ENCODE assay signal across 16 cellular contexts in the genomic region with DNA sequence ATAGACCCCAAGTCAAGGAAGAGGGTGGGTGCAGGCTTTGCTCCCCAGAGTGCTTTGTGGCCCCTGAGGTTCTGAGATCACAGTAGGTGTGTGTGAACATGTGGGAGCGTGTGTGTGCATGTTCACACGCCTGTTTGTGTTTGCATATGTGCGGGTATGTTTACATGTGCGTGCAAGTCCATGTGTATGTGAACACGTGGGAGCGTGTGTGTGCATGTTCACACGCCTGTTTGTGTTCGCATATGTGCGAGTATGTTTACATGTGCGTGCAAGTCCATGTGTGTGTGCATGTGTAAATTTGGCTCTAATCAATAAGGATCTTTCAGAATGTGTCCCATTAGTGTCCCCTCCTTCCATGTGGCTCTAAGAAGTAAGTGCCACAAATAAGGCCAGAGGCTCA. TPM values are rescaled to one million over a fixed set of nuclear protein-coding genes. Genes with fewer than 3 reads are reported as not detected.
DNase-seq lines count a peak whose midpoint lies in the region; TF ChIP-seq lines count a peak whose summit lies in the region.
"Had no signal": no experiment of that assay in that cellular context is flagged by ENCODE, and none has a peak within 500 bp of the region (broad histone marks: within the 10 kb centered on the region; RNA-seq: fewer than 3 reads in every experiment).

No MANE protein-coding gene starts in this region.

- H3K79me2 ChIP-seq in neural cell (replicated peaks; ENCODE audit: insufficient read depth, low read length) = no peaks in the 10 kb centered on the region

- peaks cover 0 to 22% (median 0%) of the 10 kb centered on the region in 11 experiments; a peak in 6 of 22 replicates for H3K27me3 ChIP-seq in BLaER1 treated with 17β-estradiol and CSF1 and Interleukin-3, amounts not matched to agents 10 nM and 100 nM
- no peaks in the 10 kb centered on the region for H3K27me3 ChIP-seq in neural cell (ENCODE audit: insufficient read depth, low read depth, low read length)

- no peak for DNase-seq in NCI-H510A (lab: John Stamatoyannopoulos, UW)
- no peak for DNase-seq in GM19240 (ENCODE audit: insufficient read length, low spot score)
- DNase-seq in DMS79 treated with DMSO at 0.1 percent for 48 hours (lab: John Stamatoyannopoulos, UW) = no peak
- DNase-seq: Calu3; CD8-positive, alpha-beta T cell; EL; H9 had no signal

- peaks cover 33% of the 10 kb centered on the region for H3K36me3 Mint-ChIP-seq in brain
- H3K36me3 Mint-ChIP-seq: CD14-positive monocyte; CD8-positive, alpha-beta T cell had no signal

- peaks cover 9% of the 10 kb centered on the region for H3K27me3 Mint-ChIP-seq in brain

- H3K9me3 Mint-ChIP-seq in brain = peaks cover 0 to 2% (median 0%) of the 10 kb centered on the region in 5 experiments
- H3K9me3 Mint-ChIP-seq: CD14-positive monocyte; CD8-positive, alpha-beta T cell; H9 had no signal

- H3K9me2 ChIP-seq in neural cell (ENCODE audit: insufficient read depth, low read length) = no peaks in the 10 kb centered on the region

- H3K9me3 ChIP-seq in BLaER1 treated with 17β-estradiol and CSF1 and Interleukin-3, amounts not matched to agents 10 nM and 100 nM (replicated peaks in 1 of 11) = no peaks in the 10 kb centered on the region
- no peaks in the 10 kb centered on the region for H3K9me3 ChIP-seq in KOPT-K1 (ENCODE audit: insufficient read depth, low read length, poor library complexity, severe bottlenecking)
- H3K9me3 ChIP-seq in neural cell (ENCODE audit: low read length) = no peaks in the 10 kb centered on the region

- H3K4me3 Mint-ChIP-seq in brain = no peak overlapping the region
- H3K4me3 Mint-ChIP-seq: B cell; CD14-positive monocyte; CD8-positive, alpha-beta T cell; H9 had no signal

- H3K4me2 ChIP-seq in BLaER1 treated with 17β-estradiol and CSF1 and Interleukin-3, amounts not matched to agents 10 nM and 100 nM = peak overlapping the region; percentile 32 to 92 (median 86); a peak in 20 of 22 replicates
- H3K4me2 ChIP-seq in neural cell (ENCODE audit: low read length) = no peak overlapping the region
- H3K4me2 ChIP-seq: KMS-11 had no signal

- TF ChIP-seq CTCF in brain (conservative IDR thresholded peaks at IDR 0.05) (no peak), neural cell (IDR thresholded peaks at IDR 0.05; ENCODE audit: poor library complexity, severe bottlenecking) (no peak)

- no peak for TF ChIP-seq EP300 in neural cell (conservative IDR thresholded peaks at IDR 0.05; ENCODE audit: poor library complexity, severe bottlenecking)

- peaks cover 0 to 7% (median 0%) of the 10 kb centered on the region in 11 experiments; a peak in 4 of 22 replicates for H4K20me1 ChIP-seq in BLaER1 treated with 17β-estradiol and CSF1 and Interleukin-3, amounts not matched to agents 10 nM and 100 nM
- no peaks in the 10 kb centered on the region for H4K20me1 ChIP-seq in neural cell (ENCODE audit: insufficient read depth)

- peaks cover 43% of the 10 kb centered on the region for H3K4me1 Mint-ChIP-seq in brain
- H3K4me1 Mint-ChIP-seq: B cell, CD14-positive monocyte had no signal

- H3K36me3 ChIP-seq in BLaER1 treated with 17β-estradiol and CSF1 and Interleukin-3, amounts not matched to agents 10 nM and 100 nM = no peaks in the 10 kb centered on the region
- H3K36me3 ChIP-seq in KOPT-K1 (ENCODE audit: insufficient read depth, low read length) = no peaks in the 10 kb centered on the region
- peaks cover 17% of the 10 kb centered on the region for H3K36me3 ChIP-seq in neural cell (ENCODE audit: insufficient read depth, low read length)

- peaks cover 23 to 90% (median 73%) of the 10 kb centered on the region in 10 experiments for H3K4me1 ChIP-seq in BLaER1 treated with 17β-estradiol and CSF1 and Interleukin-3, amounts not matched to agents 10 nM and 100 nM

- peak overlapping the region in 3 of 5 experiments; percentile 22 to 62 (median 51) for H3K27ac Mint-ChIP-seq in brain
- H3K27ac Mint-ChIP-seq: B cell; CD8-positive, alpha-beta T cell had no signal

- H3F3A ChIP-seq in neural cell (ENCODE audit: insufficient read depth, low read length, poor library complexity, severe bottlenecking) = no peaks in the 10 kb centered on the region

- H3K9ac ChIP-seq in BLaER1 treated with 17β-estradiol and CSF1 and Interleukin-3, amounts not matched to agents 10 nM and 100 nM = no peak overlapping the region
- H3K9ac ChIP-seq in neural cell (ENCODE audit: low read length) = no peak overlapping the region
- H3K9ac ChIP-seq: KMS-11 had no signal

- H3K27ac ChIP-seq in BLaER1 treated with 17β-estradiol and CSF1 and Interleukin-3, amounts not matched to agents 10 nM and 100 nM = no peak overlapping the region
- H3K27ac ChIP-seq in KOPT-K1 (ENCODE audit: low read depth, low read length, poor library complexity, severe bottlenecking) = peak overlapping the region; percentile 77
- H3K27ac ChIP-seq in neural cell (ENCODE audit: low read length) = no peak overlapping the region
- H3K27ac ChIP-seq: HL-60, KMS-11 had no signal

- TF ChIP-seq RAD21 in neural cell (conservative IDR thresholded peaks at IDR 0.05) = no peak

- H3K4me3 ChIP-seq in BLaER1 treated with 17β-estradiol and CSF1 and Interleukin-3, amounts not matched to agents 10 nM and 100 nM = no peak overlapping the region
- H3K4me3 ChIP-seq in neural cell (ENCODE audit: low read length) = no peak overlapping the region
- H3K4me3 ChIP-seq: GM12878 had no signal

- H2AFZ ChIP-seq in neural cell (ENCODE audit: low read depth, low read length) = no peak overlapping the region

TF ChIP-seq in neural cell, 6 proteins besides CTCF, POLR2A, EP300 and RAD21:
- TF ChIP-seq, protein P1, sequence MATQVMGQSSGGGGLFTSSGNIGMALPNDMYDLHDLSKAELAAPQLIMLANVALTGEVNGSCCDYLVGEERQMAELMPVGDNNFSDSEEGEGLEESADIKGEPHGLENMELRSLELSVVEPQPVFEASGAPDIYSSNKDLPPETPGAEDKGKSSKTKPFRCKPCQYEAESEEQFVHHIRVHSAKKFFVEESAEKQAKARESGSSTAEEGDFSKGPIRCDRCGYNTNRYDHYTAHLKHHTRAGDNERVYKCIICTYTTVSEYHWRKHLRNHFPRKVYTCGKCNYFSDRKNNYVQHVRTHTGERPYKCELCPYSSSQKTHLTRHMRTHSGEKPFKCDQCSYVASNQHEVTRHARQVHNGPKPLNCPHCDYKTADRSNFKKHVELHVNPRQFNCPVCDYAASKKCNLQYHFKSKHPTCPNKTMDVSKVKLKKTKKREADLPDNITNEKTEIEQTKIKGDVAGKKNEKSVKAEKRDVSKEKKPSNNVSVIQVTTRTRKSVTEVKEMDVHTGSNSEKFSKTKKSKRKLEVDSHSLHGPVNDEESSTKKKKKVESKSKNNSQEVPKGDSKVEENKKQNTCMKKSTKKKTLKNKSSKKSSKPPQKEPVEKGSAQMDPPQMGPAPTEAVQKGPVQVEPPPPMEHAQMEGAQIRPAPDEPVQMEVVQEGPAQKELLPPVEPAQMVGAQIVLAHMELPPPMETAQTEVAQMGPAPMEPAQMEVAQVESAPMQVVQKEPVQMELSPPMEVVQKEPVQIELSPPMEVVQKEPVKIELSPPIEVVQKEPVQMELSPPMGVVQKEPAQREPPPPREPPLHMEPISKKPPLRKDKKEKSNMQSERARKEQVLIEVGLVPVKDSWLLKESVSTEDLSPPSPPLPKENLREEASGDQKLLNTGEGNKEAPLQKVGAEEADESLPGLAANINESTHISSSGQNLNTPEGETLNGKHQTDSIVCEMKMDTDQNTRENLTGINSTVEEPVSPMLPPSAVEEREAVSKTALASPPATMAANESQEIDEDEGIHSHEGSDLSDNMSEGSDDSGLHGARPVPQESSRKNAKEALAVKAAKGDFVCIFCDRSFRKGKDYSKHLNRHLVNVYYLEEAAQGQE (IDR thresholded peaks at IDR 0.05; ENCODE audit: borderline replicate concordance) = no peak
- TF ChIP-seq POLR2AphosphoS5 (IDR thresholded peaks at IDR 0.05) = peak; percentile 40

RNA-seq across cellular contexts. Expression of gene PCMTD2, which starts 41.4 kb away (rescaled TPM):
- polyA plus RNA-seq in brain (ENCODE audit: insufficient read depth, low read depth, low replicate concordance) (44.4 TPM), neural cell (267 and 270 TPM in 2 replicates)
- 208 and 238 TPM in 2 replicates for polyA minus RNA-seq in neural cell

RNA-seq across cellular contexts. Expression of gene MYT1, which starts 49.9 kb away (rescaled TPM):
- polyA plus RNA-seq in brain (ENCODE audit: insufficient read depth, low read depth, low replicate concordance) (46.0 TPM), neural cell (35.8 and 42.4 TPM in 2 replicates)
- 79.8 and 80.8 TPM in 2 replicates for polyA minus RNA-seq in neural cell
- polyA plus RNA-seq: CD14-positive monocyte had no signal
